Comparison of ENCODE assay signal across 35 cellular contexts in the genomic region with DNA sequence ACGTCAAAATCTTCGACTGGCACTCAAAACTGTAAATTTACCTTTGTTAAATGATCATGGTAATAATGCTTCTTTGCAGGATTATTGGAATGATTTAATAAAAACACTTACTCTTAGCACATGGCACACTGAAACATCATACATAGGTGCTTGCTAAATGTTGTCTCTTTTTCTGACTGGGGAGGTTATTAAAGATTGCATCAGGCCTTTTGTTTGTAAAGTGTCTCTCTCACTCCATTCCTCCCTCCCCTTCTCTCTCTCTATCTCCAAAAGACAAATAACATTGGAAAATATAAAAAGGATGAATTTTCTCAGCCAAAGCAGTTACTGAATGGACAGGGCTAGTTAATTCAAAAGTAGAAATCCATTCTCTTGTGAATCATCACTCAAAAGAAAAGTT.
"Had no signal": no experiment of that assay in that cellular context is flagged by ENCODE, and none has a peak within 500 bp of the region (broad histone marks: within the 10 kb centered on the region; RNA-seq: fewer than 3 reads in every experiment).

No MANE protein-coding gene starts in this region.

- H3K4me1 ChIP-seq: adrenal gland, body of pancreas, Peyer's patch, SJCRH30 had no signal

- H3K9me3 Mint-ChIP-seq: activated naive CD4-positive, alpha-beta T cell treated with anti-CD3 and anti-CD28 coated beads, Interleukin-2, amount 50 U/mL, for 24 hours; activated T-cell treated with anti-CD3 and anti-CD28 coated beads, Interleukin-2, amount 50 U/mL, for 24 hours; T-helper 1 cell treated with Interleukin-12 subunit alpha and Interleukin-12 subunit beta and Interleukin-4 antibody, amounts not matched to agents 30 μg/mL and 1 μg/mL, for 36 hours; T-helper 2 cell treated with Interferon-gamma antibody and Interleukin-4, amounts not matched to agents 5 μg/mL and 100 μg/mL, for 36 hours had no signal

- H3K9me3 ChIP-seq: adrenal gland, body of pancreas, Peyer's patch, SJCRH30, SK-N-SH had no signal

- H3K27ac Mint-ChIP-seq: activated CD4-positive, alpha-beta T cell treated with anti-CD3 and anti-CD28 coated beads for 36 hours; activated CD4-positive, alpha-beta T cell treated with anti-CD3 and anti-CD28 coated beads, Interleukin-2, amount 10 ng/mL, durations not matched to agents 7 days and 5 days; activated CD8-positive, alpha-beta T cell treated with anti-CD3 and anti-CD28 coated beads, Interleukin-2, amount 10 ng/mL, durations not matched to agents 7 days and 5 days; activated naive CD4-positive, alpha-beta T cell treated with anti-CD3 and anti-CD28 coated beads, Interleukin-2, amount 50 U/mL, for 24 hours; activated naive CD8-positive, alpha-beta T cell treated with anti-CD3 and anti-CD28 coated beads, Interleukin-2, amount 10 ng/mL, durations not matched to agents 7 days and 5 days; activated T-cell treated with anti-CD3 and anti-CD28 coated beads, Interleukin-2, amount 50 U/mL, for 24 hours; activated T-helper 2 cell treated with anti-CD3 and anti-CD28 coated beads, Interferon-gamma antibody, Interleukin-2, Interleukin-4, amounts not matched to agents 10 μg/mL and 5 μg/mL and 100 μg/mL, durations not matched to agents 14 hours and 24 hours and 36 hours; T-helper 1 cell treated with Interleukin-12 subunit alpha and Interleukin-12 subunit beta and Interleukin-4 antibody, amounts not matched to agents 30 μg/mL and 1 μg/mL, for 36 hours; T-helper 2 cell treated with Interferon-gamma antibody and Interleukin-4, amounts not matched to agents 5 μg/mL and 100 μg/mL, for 36 hours; WTC11 had no signal

- H3K9ac ChIP-seq: SK-N-SH had no signal

- H3K27me3 Mint-ChIP-seq: activated CD4-positive, alpha-beta T cell treated with anti-CD3 and anti-CD28 coated beads for 36 hours; activated CD4-positive, alpha-beta T cell treated with anti-CD3 and anti-CD28 coated beads, Interleukin-2, amount 10 ng/mL, durations not matched to agents 7 days and 5 days; activated naive CD4-positive, alpha-beta T cell treated with anti-CD3 and anti-CD28 coated beads, Interleukin-2, amount 50 U/mL, for 24 hours; activated naive CD8-positive, alpha-beta T cell treated with anti-CD3 and anti-CD28 coated beads, Interleukin-2, amount 10 ng/mL, durations not matched to agents 7 days and 5 days; activated T-cell treated with anti-CD3 and anti-CD28 coated beads, Interleukin-2, amount 50 U/mL, for 24 hours had no signal

- H3K4me3 Mint-ChIP-seq: activated CD4-positive, alpha-beta T cell treated with anti-CD3 and anti-CD28 coated beads for 36 hours; activated CD4-positive, alpha-beta T cell treated with anti-CD3 and anti-CD28 coated beads, Interleukin-2, amount 10 ng/mL, durations not matched to agents 7 days and 5 days; activated CD8-positive, alpha-beta T cell treated with anti-CD3 and anti-CD28 coated beads, Interleukin-2, amount 10 ng/mL, durations not matched to agents 7 days and 5 days; activated naive CD4-positive, alpha-beta T cell treated with anti-CD3 and anti-CD28 coated beads, Interleukin-2, amount 50 U/mL, for 24 hours; activated naive CD8-positive, alpha-beta T cell treated with anti-CD3 and anti-CD28 coated beads, Interleukin-2, amount 10 ng/mL, durations not matched to agents 7 days and 5 days; activated T-cell treated with anti-CD3 and anti-CD28 coated beads, Interleukin-2, amount 50 U/mL, for 24 hours; T-helper 1 cell treated with Interleukin-12 subunit alpha and Interleukin-12 subunit beta and Interleukin-4 antibody, amounts not matched to agents 30 μg/mL and 1 μg/mL, for 36 hours; T-helper 2 cell treated with Interferon-gamma antibody and Interleukin-4, amounts not matched to agents 5 μg/mL and 100 μg/mL, for 36 hours; WTC11 had no signal

- H3K4me3 ChIP-seq: adrenal gland, body of pancreas, Peyer's patch, SJCRH30 had no signal

- ATAC-seq: activated CD4-positive, alpha-beta T cell treated with anti-CD3 and anti-CD28 coated beads for 36 hours; activated CD4-positive, CD25-positive, alpha-beta regulatory T cell treated with anti-CD3 and anti-CD28 coated beads, Interleukin-2, amount 50 U/mL, for 24 hours; activated CD8-positive, alpha-beta T cell treated with anti-CD3 and anti-CD28 coated beads, Interleukin-2, amount 10 ng/mL, durations not matched to agents 7 days and 5 days; body of pancreas; PC-3; WTC11 had no signal

- H3K27me3 ChIP-seq: adrenal gland, body of pancreas, Peyer's patch, SJCRH30 had no signal

- H3K4me1 Mint-ChIP-seq: activated CD4-positive, alpha-beta T cell treated with anti-CD3 and anti-CD28 coated beads for 36 hours; activated CD4-positive, alpha-beta T cell treated with anti-CD3 and anti-CD28 coated beads, Interleukin-2, amount 10 ng/mL, durations not matched to agents 7 days and 5 days; activated naive CD4-positive, alpha-beta T cell treated with anti-CD3 and anti-CD28 coated beads, Interleukin-2, amount 50 U/mL, for 24 hours; activated naive CD8-positive, alpha-beta T cell treated with anti-CD3 and anti-CD28 coated beads, Interleukin-2, amount 10 ng/mL, durations not matched to agents 7 days and 5 days; WTC11 had no signal

- DNase-seq: activated CD4-positive, alpha-beta T cell treated with anti-CD3 and anti-CD28 coated beads for 36 hours; activated CD4-positive, alpha-beta T cell treated with anti-CD3 and anti-CD28 coated beads, Interleukin-2, amount 10 ng/mL, durations not matched to agents 7 days and 5 days; activated CD4-positive, alpha-beta T cell treated with anti-CD3 and anti-CD28 coated beads, Interleukin-2, amount 50 U/mL, for 48 hours; activated CD8-positive, alpha-beta T cell treated with anti-CD3 and anti-CD28 coated beads, Interleukin-2, amount 10 ng/mL, durations not matched to agents 7 days and 5 days; activated gamma-delta T cell; activated naive CD4-positive, alpha-beta T cell treated with Interleukin-2 at 50 U/mL for 16 hours; activated naive CD8-positive, alpha-beta T cell treated with anti-CD3 and anti-CD28 coated beads, Interleukin-2, amount 10 ng/mL, durations not matched to agents 7 days and 5 days; activated T-cell treated with anti-CD3 and anti-CD28 coated beads, Interleukin-2, amount 50 U/mL, for 24 hours; adrenal gland; body of pancreas; caudate nucleus; cerebellar nuclear complex; Kasumi-1; KG1; MM.1S; MV-4-11; NCI-H1092; NCI-H1436 treated with DMSO at 0.1 percent for 48 hours; NCI-H1694 treated with DMSO at 0.1 percent for 48 hours; NCI-H2029 treated with DMSO at 0.1 percent for 48 hours; NCI-H2107; NCI-H226; NCI-H446 treated with DMSO at 0.1 percent for 48 hours; NCI-H524; PC-3; Peyer's patch; SHP77; SJCRH30; SK-N-SH had no signal

- H3K4me2 ChIP-seq: SK-N-SH had no signal

- H3K27ac ChIP-seq: adrenal gland, body of pancreas, Peyer's patch, SJCRH30 had no signal

- H3K36me3 ChIP-seq: adrenal gland, Peyer's patch, SJCRH30 had no signal
